In the genomic region with DNA sequence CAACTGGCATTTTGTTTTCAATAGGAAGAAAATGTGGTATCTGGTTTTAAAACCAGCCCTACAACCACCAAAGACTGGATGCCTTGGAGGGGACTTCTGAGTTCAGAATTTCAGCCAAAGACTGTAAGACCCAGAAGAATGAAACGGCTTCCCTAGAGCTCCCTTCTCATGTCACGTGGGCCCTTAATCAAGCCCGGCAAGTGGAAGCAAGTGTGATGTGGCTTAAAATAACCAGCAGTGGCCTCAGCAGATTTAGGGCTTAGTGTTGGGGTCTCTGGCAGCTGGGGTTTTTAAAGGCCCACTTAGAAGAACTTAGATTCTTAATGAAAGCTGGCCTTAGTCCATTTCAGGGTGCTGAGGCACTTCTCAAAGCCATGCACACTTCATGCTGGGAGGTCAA, we compare ENCODE assay signal across 17 cellular contexts.
"Had no signal": no experiment of that assay in that cellular context is flagged by ENCODE, and none has a peak within 500 bp of the region (broad histone marks: within the 10 kb centered on the region; RNA-seq: fewer than 3 reads in every experiment).

No MANE protein-coding gene starts in this region.

- H3K36me3 ChIP-seq: neutrophil, suprapubic skin, thyroid gland, upper lobe of left lung, uterus had no signal

- H3K4me1 ChIP-seq: suprapubic skin had no signal

- H3K9me3 ChIP-seq: neutrophil, psoas muscle, sigmoid colon, suprapubic skin, thyroid gland, upper lobe of left lung, uterus had no signal

- H3K4me3 ChIP-seq: psoas muscle, sigmoid colon, suprapubic skin, thyroid gland, upper lobe of left lung, uterus had no signal

- ATAC-seq: esophagus mucosa; naive thymus-derived CD4-positive, alpha-beta T cell; psoas muscle had no signal

- H3K27me3 ChIP-seq: neutrophil, sigmoid colon, suprapubic skin, thyroid gland, upper lobe of left lung, uterus had no signal

- DNase-seq: effector memory CD4-positive, alpha-beta T cell; immature natural killer cell; mesendoderm; naive thymus-derived CD4-positive, alpha-beta T cell; nephron progenitor cell; psoas muscle; retina; sigmoid colon; small intestine; stimulated activated CD4-positive, alpha-beta T cell treated with anti-CD3 and anti-CD28 coated beads, Interleukin-2, amount 100 ng/mL, for 48 hours; stimulated activated naive CD4-positive, alpha-beta T cell treated with Interleukin-2 at 50 U/mL for 16 hours; thyroid gland; upper lobe of left lung; uterus had no signal

- H3K27ac ChIP-seq: neutrophil, psoas muscle, suprapubic skin, thyroid gland, upper lobe of left lung had no signal
